Comparison of ENCODE assay signal across 11 cellular contexts in genomic region chr3:42051384-42052131, GRCh38. TPM values are rescaled to one million over a fixed set of nuclear protein-coding genes. Genes with fewer than 3 reads are reported as not detected.
DNase-seq lines count a peak whose midpoint lies in the region; ATAC-seq, FAIRE-seq and TF ChIP-seq lines count a peak whose summit lies in the region.
"Had no signal": no experiment of that assay in that cellular context is flagged by ENCODE, and none has a peak within 500 bp of the region (broad histone marks: within the 10 kb centered on the region; RNA-seq: fewer than 3 reads in every experiment).

No MANE protein-coding gene starts in this region.

- H3K36me3 ChIP-seq in H1 (ENCODE audit: control insufficient read depth in 2 of 4, insufficient read depth in 4 of 4, low read length in 3 of 4) (no peaks in the 10 kb centered on the region), neuron (ENCODE audit: insufficient read depth, low read length) (no peaks in the 10 kb centered on the region)

- no peak overlapping the region for H3K56ac ChIP-seq in H1 (replicated peaks; ENCODE audit: insufficient read length, low read depth, low read length)

- H3K4me2 ChIP-seq in H1 (ENCODE audit: insufficient read depth in 1 of 2, low read depth in 2 of 2, low read length in 2 of 2) = peak overlapping the region in 1 of 2 experiments; percentile 36; a peak in 1 of 4 replicates

- H3K79me2 ChIP-seq in H1 (ENCODE audit: control insufficient read depth in 1 of 2, insufficient read depth in 2 of 2, low read length in 2 of 2) = peaks cover 0 to 76% of the 10 kb centered on the region in 2 experiments; a peak in 3 of 4 replicates

- H3K9ac ChIP-seq in H1 (replicated peaks in 1 of 4; ENCODE audit: extremely low read depth in 1 of 4, low read depth in 3 of 4, low read length in 3 of 4) = no peak overlapping the region

- POLR2A ChIA-PET in H1 (lab: Charles Lee; ENCODE audit: partially characterized antibody) = interaction anchor here (1.0 kb wide), 1 partner anchor 24 kb away, joined by 3 read pairs; no protein-coding TSS in a partner anchor

- H2AFZ ChIP-seq in H1 (ENCODE audit: low read length) = no peak overlapping the region
- H2AFZ ChIP-seq in neuron (ENCODE audit: low read depth, low read length) = no peak overlapping the region

- H4K8ac ChIP-seq in H1 (ENCODE audit: extremely low read depth, insufficient read depth, low read length) = no peak overlapping the region

- no peak overlapping the region for H2BK120ac ChIP-seq in H1 (replicated peaks; ENCODE audit: low read depth, low read length)

- H3K23me2 ChIP-seq in H1 (ENCODE audit: low read depth, low read length) = no peaks in the 10 kb centered on the region

- no peak for TF ChIP-seq POLR2A in H1 (IDR thresholded peaks at IDR 0.05; ENCODE audit: control extremely low read depth in 1 of 2, low read depth in 2 of 2, low read length in 2 of 2)

- no peak overlapping the region for H2BK15ac ChIP-seq in H1 (ENCODE audit: low read length)

- no peak overlapping the region for H3K27ac ChIP-seq in H1 (ENCODE audit: low read depth, low read length)

- no peak for TF ChIP-seq RAD21 in H1 (IDR thresholded peaks at IDR 0.05 in 1 of 2, conservative IDR thresholded peaks at IDR 0.05 in 1 of 2; ENCODE audit: low read depth in 2 of 2, low read length in 2 of 2)

- TF ChIP-seq EP300 in H1 (IDR thresholded peaks at IDR 0.05; ENCODE audit: borderline replicate concordance in 1 of 2, low read depth in 2 of 2, low read length in 2 of 2) = no peak

- CTCF ChIA-PET in H1 (lab: Charles Lee; ENCODE audit: partially characterized antibody) = interaction anchor here (0.5 to 3.4 kb wide), 13 partner anchors 8 to 1020 kb away, joined by 3 to 16 read pairs (median 4); no protein-coding TSS in a partner anchor

- H3K4me3 ChIP-seq in H1 (ENCODE audit: extremely low read depth in 1 of 4, insufficient read depth in 2 of 4, low read depth in 3 of 4, low read length in 4 of 4) (no peak overlapping the region), neuron (ENCODE audit: low read length) (peak overlapping the region; percentile 26)

- H3K23ac ChIP-seq in H1 (ENCODE audit: insufficient read length) = no peak overlapping the region

- H3K14ac ChIP-seq in H1 (ENCODE audit: insufficient read length) = no peak overlapping the region

- no peaks in the 10 kb centered on the region for H4K20me1 ChIP-seq in H1 (replicated peaks in 1 of 2; ENCODE audit: control insufficient read depth in 1 of 2, insufficient read depth in 2 of 2, low read length in 2 of 2)

- no peak for FAIRE-seq in H1 (lab: Jason Lieb, UNC)

- 0 out of 2 replicates have a peak overlapping the region, but pooled peaks have one; percentile 5 for H2BK5ac ChIP-seq in H1 (ENCODE audit: low read depth, low read length)

- H3K27me3 ChIP-seq in H1 (replicated peaks in 1 of 4; ENCODE audit: control insufficient read depth in 3 of 4, extremely low read depth in 1 of 4, insufficient read depth in 3 of 4, low read length in 3 of 4) = no peaks in the 10 kb centered on the region
- H3K27me3 ChIP-seq in neuron (ENCODE audit: insufficient read depth, low read length) = no peaks in the 10 kb centered on the region

- H4K5ac ChIP-seq in H1 (ENCODE audit: insufficient read length, low read depth, low read length) = no peak overlapping the region

- DNase-seq in H1 (ENCODE audit: low read depth in 1 of 2, low spot score in 2 of 2) (no peak), COLO668 (lab: John Stamatoyannopoulos, UW; ENCODE audit: unreplicated experiment) (no peak), NCI-H187 treated with DMSO at 0.1 percent for 48 hours (lab: John Stamatoyannopoulos, UW) (no peak), NCI-H1436 treated with DMSO at 0.1 percent for 48 hours (lab: John Stamatoyannopoulos, UW) (no peak)
- DNase-seq: effector memory CD4-positive, alpha-beta T cell; natural killer cell; NCI-H1930 had no signal

- ATAC-seq in GM18517 (IDR thresholded peaks at IDR 0.05; ENCODE audit: unreplicated experiment) = peak; percentile 21
- ATAC-seq in HG02885 (IDR thresholded peaks at IDR 0.05; ENCODE audit: poor library complexity, unreplicated experiment) = peak; percentile 20
- no peak for ATAC-seq in HG02840 (IDR thresholded peaks at IDR 0.05; ENCODE audit: low FRiP score, unreplicated experiment)

- 79% methylated on average over 4 of the region's 4 CpGs; no CpG with 5 or more reads in 1 of the 2 experiments for WGBS in H1 (ENCODE audit: extremely low coverage in 1 of 2, insufficient coverage in 1 of 2, insufficient read length in 1 of 2, insufficient replicate concordance in 2 of 2, low coverage in 1 of 2, low lambda C conversion rate in 2 of 2, missing lambda C conversion rate in 1 of 2), 2 experiments

- H3K9me3 ChIP-seq in H1 (ENCODE audit: insufficient read depth in 2 of 2, low read depth in 1 of 2, low read length in 1 of 2) (no peaks in the 10 kb centered on the region), neuron (ENCODE audit: low read length) (no peaks in the 10 kb centered on the region)

- H2AK5ac ChIP-seq in H1 (ENCODE audit: low read depth, low read length) = no peak overlapping the region

- no peak overlapping the region for H3K4ac ChIP-seq in H1 (replicated peaks; ENCODE audit: insufficient read length, low read depth, low read length)

- H2BK12ac ChIP-seq in H1 (ENCODE audit: low read depth, low read length) = no peak overlapping the region

- H3K4me1 ChIP-seq in H1 (replicated peaks in 1 of 4; ENCODE audit: control insufficient read depth in 3 of 4, insufficient read depth in 4 of 4, low read length in 3 of 4) = peaks cover 6 to 24% (median 18%) of the 10 kb centered on the region in 4 experiments
- H3K4me1 ChIP-seq in neuron (ENCODE audit: insufficient read depth, low read length) = peaks cover 42% of the 10 kb centered on the region

- no peak for TF ChIP-seq CTCF in H1 (IDR thresholded peaks at IDR 0.05; ENCODE audit: control extremely low read depth in 1 of 3, insufficient read depth in 1 of 3, low read depth in 1 of 3, low read length in 3 of 3)

- no peak overlapping the region for H3K18ac ChIP-seq in H1 (ENCODE audit: extremely low read depth, low read length)

- H3K79me1 ChIP-seq in H1 (ENCODE audit: low read depth, low read length) = peaks cover 3% of the 10 kb centered on the region; the same call in 1 of the 2 replicates

- H2BK20ac ChIP-seq in H1 (ENCODE audit: low read length) = no peak overlapping the region

- H4K91ac ChIP-seq in H1 (replicated peaks; ENCODE audit: insufficient read length, low read length) = no peak overlapping the region

TF ChIP-seq in H1, 55 proteins besides CTCF, POLR2A, EP300 and RAD21:
- TF ChIP-seq JUND (IDR thresholded peaks at IDR 0.05; ENCODE audit: low read length) = no peak
- no peak for TF ChIP-seq POLR2AphosphoS5 (IDR thresholded peaks at IDR 0.05; ENCODE audit: low read depth, low read length)
- TF ChIP-seq EGR1 (IDR thresholded peaks at IDR 0.05; ENCODE audit: borderline replicate concordance, low read depth, low read length) = no peak
- no peak for TF ChIP-seq CHD2 (IDR thresholded peaks at IDR 0.05; ENCODE audit: low read length)
- no peak for TF ChIP-seq SUZ12 (IDR thresholded peaks at IDR 0.05; ENCODE audit: low read length)
- TF ChIP-seq RBBP5 (IDR thresholded peaks at IDR 0.05; ENCODE audit: borderline replicate concordance, low read depth, low read length) = no peak
- TF ChIP-seq KDM4A (IDR thresholded peaks at IDR 0.05; ENCODE audit: low read depth, low read length, severe bottlenecking) = no peak
- no peak for TF ChIP-seq CBX8 (IDR thresholded peaks at IDR 0.05; ENCODE audit: borderline replicate concordance, low read depth, low read length)
- TF ChIP-seq SP1 (IDR thresholded peaks at IDR 0.05; ENCODE audit: low read depth, low read length) = no peak
- TF ChIP-seq SRF (IDR thresholded peaks at IDR 0.05; ENCODE audit: low read depth, low read length) = no peak
- TF ChIP-seq EZH2 (IDR thresholded peaks at IDR 0.05; ENCODE audit: low read depth, low read length, severe bottlenecking) = no peak
TF ChIP-seq in H1: peak in this region for 0.

RNA-seq across cellular contexts. Expression of gene TRAK1, which starts 39.6 kb away (rescaled TPM):
- 32.7 and 35.4 TPM in 2 replicates for total RNA-seq in H1 (2021; fragmentation: NEBNext Ultra II Directional; extraction: Animal tissue kit (Norgen Biotek cat#: 25700))
- 21.3 and 25.8 TPM in 2 replicates for polyA plus RNA-seq in H1 (2011; rRNA removed)
- 23.4 TPM for polyA plus RNA-seq in H1 (2011; cell fraction: cytosol; rRNA removed)
- 39.0 TPM for polyA plus RNA-seq in H1 (2011; cell fraction: nucleus; rRNA removed)
- polyA plus RNA-seq in H1 (2012, experiment 1 of 2) = 21.0 to 24.1 TPM (median 22.8 TPM) in 4 replicates
- polyA plus RNA-seq in H1 (2012, experiment 2 of 2) = 7.7 TPM
- 18.1 TPM for polyA plus RNA-seq in H1 (2013, experiment 1 of 2)
- 18.5 TPM for polyA plus RNA-seq in H1 (2013, experiment 2 of 2)
- polyA minus RNA-seq in H1 (2011; rRNA and poly(A)+ RNA removed) = 36.0 and 42.3 TPM in 2 replicates
- 29.4 TPM for polyA minus RNA-seq in H1 (2011; cell fraction: cytosol; rRNA and poly(A)+ RNA removed)
- polyA minus RNA-seq in H1 (2011; cell fraction: nucleus; rRNA and poly(A)+ RNA removed) = 33.6 TPM
